23 cellular contexts compared by ENCODE assay signal in genomic region chr6:41591122-41591521, GRCh38. TPM values are rescaled to one million over a fixed set of nuclear protein-coding genes. Genes with fewer than 3 reads are reported as not detected.
"Had no signal": no experiment of that assay in that cellular context is flagged by ENCODE, and none has a peak within 500 bp of the region (broad histone marks: within the 10 kb centered on the region; RNA-seq: fewer than 3 reads in every experiment).

No MANE protein-coding gene starts in this region.

- H3K4me3 ChIP-seq: breast epithelium, MG63, Peyer's patch, SJSA1 had no signal

- ATAC-seq: activated CD8-positive, alpha-beta memory T cell treated with anti-CD3 and anti-CD28 coated beads, Interleukin-2, amount 10 ng/mL, durations not matched to agents 7 days and 5 days had no signal

- H3K27me3 ChIP-seq: breast epithelium, MG63, Peyer's patch, SJSA1 had no signal

- H3K4me1 ChIP-seq: breast epithelium, Peyer's patch had no signal

- H3K36me3 ChIP-seq: MG63 had no signal

- H3K27ac ChIP-seq: Peyer's patch, SJSA1 had no signal

- DNase-seq: activated CD4-positive, alpha-beta T cell treated with anti-CD3 and anti-CD28 coated beads for 1 hour; activated CD4-positive, alpha-beta T cell treated with anti-CD3 and anti-CD28 coated beads, Interleukin-2, amount 10 ng/mL, durations not matched to agents 24 days and 14 days; activated CD4-positive, alpha-beta T cell treated with anti-CD3 and anti-CD28 coated beads, Interleukin-2, amount 50 U/mL, for 48 hours; activated CD8-positive, alpha-beta memory T cell treated with anti-CD3 and anti-CD28 coated beads, Interleukin-2, amount 10 ng/mL, durations not matched to agents 7 days and 5 days; activated effector memory CD4-positive, alpha-beta T cell treated with Interleukin-2 at 50 U/mL for 16 hours; activated naive CD4-positive, alpha-beta T cell; activated T-cell treated with anti-CD3 and anti-CD28 coated beads, Interleukin-2, amount 50 U/mL, for 24 hours; aorta; MG63; MV-4-11; NCI-H1417 treated with DMSO at 0.1 percent for 48 hours; NCI-H1694; NCI-H2029; NCI-H524; NCI-H774; NK-92 treated with Interleukin-12 subunit alpha and Interleukin-12 subunit beta, amount 100 ng/mL, for 24 hours; OCI-M1; Peyer's patch; SHP77; T-helper 9 cell had no signal

- H3K9me3 ChIP-seq: breast epithelium, MG63, Peyer's patch, SJSA1 had no signal

RNA-seq across cellular contexts. Expression of gene MDFI, which starts 47.1 kb away (rescaled TPM):
- total RNA-seq: activated CD4-positive, alpha-beta T cell treated with anti-CD3 and anti-CD28 coated beads, Interleukin-2, amount 10 ng/mL, durations not matched to agents 24 days and 14 days; activated CD8-positive, alpha-beta memory T cell treated with anti-CD3 and anti-CD28 coated beads, Interleukin-2, amount 10 ng/mL, durations not matched to agents 7 days and 5 days; activated T-helper 1 cell treated with anti-CD3 and anti-CD28 coated beads, Interleukin-12 subunit alpha, Interleukin-12 subunit beta, Interleukin-2, Interleukin-4 antibody, amounts not matched to agents 30 ng/mL and 10 ng/mL and 1 ng/mL, durations not matched to agents 14 hours and 24 hours and 36 hours; SJSA1 had no signal
